8 cellular contexts compared by ENCODE assay signal in the genomic region with DNA sequence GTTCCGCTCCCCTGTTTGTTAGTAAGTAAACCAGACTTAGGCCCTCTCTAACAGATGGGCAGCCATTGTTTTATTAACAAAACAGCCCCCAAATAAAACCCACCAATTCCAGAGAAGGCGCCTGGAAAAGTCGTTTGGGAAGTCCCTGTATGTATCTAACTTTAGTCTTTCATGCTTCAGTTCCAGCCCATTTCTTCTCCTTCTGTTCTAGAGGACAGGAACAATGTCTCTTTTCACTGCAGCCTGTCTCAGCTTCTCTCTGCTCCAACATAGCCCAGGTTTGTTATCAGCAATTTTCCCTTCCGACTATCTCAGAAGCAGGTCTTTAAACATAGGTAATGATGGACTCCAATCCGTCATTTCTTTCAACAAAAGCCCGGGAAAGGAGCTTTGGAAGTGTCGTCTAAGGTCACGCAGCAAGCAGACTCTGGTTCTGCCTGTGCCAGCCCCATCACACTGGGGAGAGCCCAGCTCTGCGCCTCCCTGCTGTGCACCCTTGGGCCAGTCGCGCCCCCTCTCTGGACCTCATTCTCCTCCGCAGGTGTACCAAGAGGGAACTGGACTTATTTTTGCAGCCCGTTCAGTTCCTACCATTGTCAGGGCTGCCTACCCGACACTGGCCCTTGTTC. TPM values are rescaled to one million over a fixed set of nuclear protein-coding genes. Genes with fewer than 3 reads are reported as not detected.
DNase-seq lines count a peak whose midpoint lies in the region; ATAC-seq, FAIRE-seq and TF ChIP-seq lines count a peak whose summit lies in the region.

No MANE protein-coding gene starts in this region.

- TF ChIP-seq POLR2A in GM12878 (IDR thresholded peaks at IDR 0.05; ENCODE audit: low read depth, low read length) = no peak; the same call in 1 of the 2 replicates
- TF ChIP-seq POLR2A in vagina (IDR thresholded peaks at IDR 0.05) = no peak

- H3K23ac ChIP-seq in mesendoderm (ENCODE audit: low read length) = peak overlapping the region; percentile 38

- H3K4me1 ChIP-seq in heart right ventricle (peaks cover 8 to 53% (median 32%) of the 10 kb centered on the region in 9 donors), GM12878 (ENCODE audit: control insufficient read depth, insufficient read depth, low read length) (peaks cover 27% of the 10 kb centered on the region), mesendoderm (ENCODE audit: control insufficient read depth, low read depth, low read length) (no peaks in the 10 kb centered on the region), vagina (peaks cover 39% of the 10 kb centered on the region)

- H3K9me3 ChIP-seq in heart right ventricle (no peaks in the 10 kb centered on the region), GM12878 (replicated peaks; ENCODE audit: control insufficient read depth, insufficient read depth, low read length) (no peaks in the 10 kb centered on the region), vagina (no peaks in the 10 kb centered on the region)

- ATAC-seq in heart right ventricle = peak in 1 of 8 donors; percentile 23
- ATAC-seq in Right ventricle myocardium inferior = no peak
- ATAC-seq in GM12878 = no peak
- ATAC-seq in HG03571 (IDR thresholded peaks at IDR 0.05; ENCODE audit: unreplicated experiment) = no peak

- H3K9ac ChIP-seq in GM12878 (ENCODE audit: control insufficient read depth, insufficient read depth, low read length) = peak overlapping the region; percentile 85
- peak overlapping the region; percentile 52 for H3K9ac ChIP-seq in mesendoderm (ENCODE audit: low read length)

- in situ Hi-C loops in GM12878 (cut with MboI) = no loop called here

- H2BK5ac ChIP-seq in mesendoderm (ENCODE audit: low read length) = no peak overlapping the region

- peak overlapping the region; percentile 74 for H3K56ac ChIP-seq in mesendoderm (ENCODE audit: low read length)

- H4K20me1 ChIP-seq in GM12878 (ENCODE audit: control insufficient read depth, insufficient read depth) = no peaks in the 10 kb centered on the region

- no peak overlapping the region for H2BK15ac ChIP-seq in mesendoderm (replicated peaks; ENCODE audit: low read depth)

- no peak overlapping the region for H4K8ac ChIP-seq in mesendoderm (ENCODE audit: low read depth, low read length)

- H4K5ac ChIP-seq in mesendoderm (ENCODE audit: low read length) = no peak overlapping the region

- 19 to 21% methylated on average over 14 of the region's 14 CpGs for WGBS in heart right ventricle, 2 donors
- WGBS in GM12878 (ENCODE audit: insufficient coverage, insufficient replicate concordance, low lambda C conversion rate, missing lambda C conversion rate) = 5% methylated on average over 14 of the region's 14 CpGs
- no CpG with 5 or more reads among the region's 14 CpGs for WGBS in mesendoderm (ENCODE audit: extremely low coverage, insufficient coverage, low lambda C conversion rate)

- H3K36me3 ChIP-seq in heart right ventricle (no peaks in the 10 kb centered on the region), GM12878 (ENCODE audit: control insufficient read depth in 2 of 2, insufficient read depth in 2 of 2, low read length in 1 of 2) (peaks cover 0 to 5% of the 10 kb centered on the region in 2 experiments; a peak in 2 of 4 replicates), mesendoderm (ENCODE audit: control insufficient read depth, insufficient read depth, low read length) (no peaks in the 10 kb centered on the region), vagina (no peaks in the 10 kb centered on the region)

- H3K27me3 ChIP-seq in heart right ventricle = no peaks in the 10 kb centered on the region
- H3K27me3 ChIP-seq in GM12878 (replicated peaks in 1 of 2; ENCODE audit: control insufficient read depth in 2 of 2, insufficient read depth in 2 of 2, low read length in 1 of 2) = no peaks in the 10 kb centered on the region
- no peaks in the 10 kb centered on the region for H3K27me3 ChIP-seq in mesendoderm (ENCODE audit: insufficient read depth, low read length, poor library complexity)
- no peaks in the 10 kb centered on the region for H3K27me3 ChIP-seq in vagina

- no peak for TF ChIP-seq CTCF in heart right ventricle (IDR thresholded peaks at IDR 0.05)
- no peak for TF ChIP-seq CTCF in GM12878 (IDR thresholded peaks at IDR 0.05 in 2 of 3, conservative IDR thresholded peaks at IDR 0.05 in 1 of 3; ENCODE audit: control insufficient read depth in 2 of 3, extremely low read depth in 1 of 3, insufficient read depth in 1 of 3, low read depth in 3 of 3, low read length in 3 of 3)
- no peak for TF ChIP-seq CTCF in vagina (IDR thresholded peaks at IDR 0.05)

- no peak for DNase-seq in heart right ventricle
- no peak for DNase-seq in Right ventricle myocardium inferior (ENCODE audit: missing footprints)
- no peak for DNase-seq in GM12878 (ENCODE audit: low read depth, low spot score)
- no peak for DNase-seq in mesendoderm
- DNase-seq in vagina (ENCODE audit: extremely low spot score in 2 of 2) = no peak
- DNase-seq in NCI-H2081 treated with DMSO at 0.1 percent for 48 hours (lab: John Stamatoyannopoulos, UW) = no peak
- DNase-seq in DMS79 (lab: John Stamatoyannopoulos, UW) = no peak

- H3K4me2 ChIP-seq in GM12878 (ENCODE audit: control insufficient read depth, insufficient read depth) (peak overlapping the region; percentile 53), mesendoderm (ENCODE audit: low read length) (peak overlapping the region; percentile 90)

- POLR2A ChIA-PET in GM12878 (lab: Charles Lee) = interaction anchor here (0.6 to 4.0 kb wide), 11 partner anchors 11 to 215 kb away, joined by 3 to 127 read pairs (median 4); partner anchors contain the start of genes AKNA and ATP6V1G1

- intact Hi-C loops in heart right ventricle (cut with DNase I) (loop anchor here in 2 of 10 donors (5.0 to 10.0 kb wide), 2 partner anchors 50 to 187 kb away; partner anchors contain the start of gene ATP6V1G1 (in 1 of the 2)), Right ventricle myocardium inferior (cut with DNase I) (loop anchor here (10.0 kb wide), 1 partner anchor 187 kb away; the partner anchor contains the start of gene ATP6V1G1), GM12878 (cut with micrococcal nuclease; ENCODE audit: unreplicated experiment) (loop anchor here (1.0 to 2.0 kb wide), 3 partner anchors 12 to 59 kb away; no protein-coding TSS in a partner anchor), vagina (cut with DNase I) (loop anchor here (10.0 kb wide), 1 partner anchor 53 kb away; no protein-coding TSS in a partner anchor)

- H2AFZ ChIP-seq in GM12878 (ENCODE audit: control insufficient read depth, low read depth, low read length) = no peak overlapping the region

- SMC1A ChIA-PET in GM12878 (lab: Charles Lee; ENCODE audit: uncharacterized antibody, unreplicated experiment) = interaction anchor here (0.6 to 6.4 kb wide), 15 partner anchors 9 to 256 kb away, joined by 3 to 87 read pairs (median 3); partner anchors contain the start of gene AKNA

- peak overlapping the region; percentile 24 for H3K18ac ChIP-seq in mesendoderm (ENCODE audit: low read length)

- H3K27ac ChIP-seq in heart right ventricle (peak overlapping the region; percentile 36 to 90 (median 79)), GM12878 (ENCODE audit: control insufficient read depth, insufficient read depth) (peak overlapping the region; percentile 87), mesendoderm (ENCODE audit: low read depth, low read length) (peak overlapping the region; percentile 8), vagina (peak overlapping the region; percentile 87)

- H3K4ac ChIP-seq in mesendoderm (ENCODE audit: low read depth, low read length) = no peak overlapping the region

- no peaks in the 10 kb centered on the region for H3K79me1 ChIP-seq in mesendoderm (ENCODE audit: low read length)

- TF ChIP-seq RAD21 in GM12878 (IDR thresholded peaks at IDR 0.05; ENCODE audit: insufficient read depth, low read depth, low read length) = no peak

- H2BK120ac ChIP-seq in mesendoderm (ENCODE audit: low read depth, low read length) = no peak overlapping the region

- RAD21 ChIA-PET in GM12878 (lab: Charles Lee; ENCODE audit: unreplicated experiment) = interaction anchor here (0.6 to 8.9 kb wide), 14 partner anchors 9 to 256 kb away, joined by 3 to 136 read pairs (median 4); partner anchors contain the start of gene AKNA

- peak; percentile 18 for FAIRE-seq in GM12878 (lab: Jason Lieb, UNC)

- TSS peak; percentile 72 for BruUV-seq in GM12878 (replicated peaks; lab: Mats Ljungman, UMichigan)

- H3K4me3 ChIP-seq in heart right ventricle (peak overlapping the region; percentile 48 to 91 (median 78)), GM12878 (peak overlapping the region; percentile 95), mesendoderm (ENCODE audit: low read length) (peak overlapping the region; percentile 23), vagina (peak overlapping the region; percentile 74 to 93)

- TF ChIP-seq EP300 in GM12878 (IDR thresholded peaks at IDR 0.05; ENCODE audit: borderline replicate concordance in 1 of 2, control insufficient read depth in 1 of 2, low read depth in 2 of 2, low read length in 2 of 2) = no peak

- CTCF ChIA-PET in GM12878 (lab: Yijun Ruan, JAX) = interaction anchor here (0.7 to 5.5 kb wide), 12 partner anchors 8 to 223 kb away, joined by 3 to 49 read pairs (median 4); partner anchors contain the start of gene AKNA

- H3K79me2 ChIP-seq in GM12878 (ENCODE audit: control insufficient read depth, insufficient read depth, low read length) = peaks cover 46% of the 10 kb centered on the region
- H3K79me2 ChIP-seq in mesendoderm (ENCODE audit: control insufficient read depth, insufficient read depth, low read length) = no peaks in the 10 kb centered on the region

- H2AK5ac ChIP-seq in mesendoderm (ENCODE audit: low read length) = no peak overlapping the region

RNA-seq across cellular contexts. Expression of gene AKNA, which starts 9.6 kb away (rescaled TPM):
- 10 to 100 TPM in 1 of 10 donors, 1 to 10 TPM in 9; 2.7 to 20.5 (median 4.6) TPM for total RNA-seq in heart right ventricle
- polyA plus RNA-seq in heart right ventricle = 1 to 10 TPM; 3.7 to 7.1 TPM
- total RNA-seq in Right ventricle myocardium inferior = 7.1 TPM
- total RNA-seq in GM12878 (2013; cell fraction: nucleolus; rRNA removed) = 305 and 316 TPM in 2 replicates
- 49.4 and 59.0 TPM in 2 replicates for total RNA-seq in GM12878 (2014; rRNA removed)
- 36.0 and 39.8 TPM in 2 replicates for total RNA-seq in GM12878 (2014; rRNA removed; fragmentation: Illumina TruSeq; extraction: Trizol)
- total RNA-seq in GM12878 (2021) = 117 and 132 TPM in 2 replicates
- 22.0 TPM for polyA plus RNA-seq in GM12878 (2011; ENCODE audit: low read depth)
- polyA plus RNA-seq in GM12878 (2011; rRNA removed) = 18.0 and 30.1 TPM in 2 replicates
- polyA plus RNA-seq in GM12878 (2011; cell fraction: cytosol; rRNA removed) = 33.7 and 39.1 TPM in 2 replicates
- 107 and 123 TPM in 2 replicates for polyA plus RNA-seq in GM12878 (2011; cell fraction: nucleus; rRNA removed)
- polyA plus RNA-seq in GM12878 (2012) = 57.1 and 64.5 TPM in 2 replicates
- 27.2 and 57.6 TPM in 2 replicates for polyA plus RNA-seq in GM12878 (2014; fragmentation: Illumina TruSeq; extraction: Trizol)
- 1 to 10 TPM; 1.6 to 5.0 TPM for polyA plus RNA-seq in GM12878 (2014; fragmentation: Nextera tagmentation; extraction: Ambion mirVana)
- 71.9 and 77.7 TPM in 2 replicates for polyA plus RNA-seq in GM12878 (2014; rRNA removed)
- polyA plus RNA-seq in GM12878 (2016; fragmentation: Nextera tagmentation; extraction: Ambion mirVana) = 10 to 100 TPM; 28.0 to 30.9 TPM
- 47.4 and 97.2 TPM in 2 replicates for polyA minus RNA-seq in GM12878 (2011; rRNA and poly(A)+ RNA removed)
- polyA minus RNA-seq in GM12878 (2011; cell fraction: cytosol; rRNA and poly(A)+ RNA removed) = 31.4 and 34.5 TPM in 2 replicates
- polyA minus RNA-seq in GM12878 (2011; cell fraction: nucleus; rRNA and poly(A)+ RNA removed) = 64.4 and 127 TPM in 2 replicates
- polyA plus RNA-seq in mesendoderm (2013, experiment 1 of 2) = 9.6 TPM
- polyA plus RNA-seq in mesendoderm (2013, experiment 2 of 2) = 10.0 TPM
- 55.0 TPM for total RNA-seq in vagina

Comparison
In these comparisons a context has a peak if more than half of its experiments do, and no peak if none do; other contexts are left out.
1. H3K27ac ChIP-seq: peak in every context shown above with its lines; median percentile 87 in GM12878; 87 in vagina; 79 in heart right ventricle; 8 in mesendoderm.
2. H3K4me3 ChIP-seq: peak in every context shown above with its lines; median percentile 95 in GM12878; 84 in vagina; 78 in heart right ventricle; 23 in mesendoderm.